ENCODE assay signal across 13 cellular contexts in genomic region chr12:124464062-124464461, GRCh38.
DNase-seq lines count a peak whose midpoint lies in the region; ATAC-seq and TF ChIP-seq lines count a peak whose summit lies in the region.
"Had no signal": no experiment of that assay in that cellular context is flagged by ENCODE, and none has a peak within 500 bp of the region (broad histone marks: within the 10 kb centered on the region; RNA-seq: fewer than 3 reads in every experiment).

No MANE protein-coding gene starts in this region.

- H3K27ac ChIP-seq in HUES64 (ENCODE audit: low read depth, low read length) (peak overlapping the region; percentile 41; the same call in 1 of the 2 replicates), Karpas-422 (ENCODE audit: low read length) (no peak overlapping the region), coronary artery (no peak overlapping the region)
- H3K27ac ChIP-seq: 22Rv1, prostate gland had no signal

- 80% methylated on average over 4 of the region's 4 CpGs for WGBS in HUES64

- CTCF ChIA-PET in WTC11 (lab: Charles Lee), result interaction anchor here (0.6 kb wide), 1 partner anchor 65 kb away, joined by 4 read pairs; no protein-coding TSS in a partner anchor

- H3K27me3 ChIP-seq in HUES64 (ENCODE audit: insufficient read depth, low read length) (no peaks in the 10 kb centered on the region), Karpas-422 (ENCODE audit: low read length) (no peaks in the 10 kb centered on the region)
- H3K27me3 ChIP-seq: gastroesophageal sphincter had no signal

- no peaks in the 10 kb centered on the region; the same call in 1 of the 2 replicates for H3K9me3 ChIP-seq in HUES64 (ENCODE audit: insufficient read depth, low read depth, low read length)
- H3K9me3 ChIP-seq in Karpas-422 (ENCODE audit: low read length), result no peaks in the 10 kb centered on the region; the same call in 1 of the 2 replicates
- H3K9me3 ChIP-seq: prostate gland had no signal

- H3K4me3 ChIP-seq in HUES64 (ENCODE audit: low read length) (no peak overlapping the region), Karpas-422 (ENCODE audit: low read length) (no peak overlapping the region), coronary artery (no peak overlapping the region)
- H3K4me3 ChIP-seq: gastroesophageal sphincter, prostate gland had no signal

- peaks cover 11% of the 10 kb centered on the region for H3K9me3 Mint-ChIP-seq in WTC11
- H3K9me3 Mint-ChIP-seq in memory B cell, result peaks cover 3% of the 10 kb centered on the region

- H3K4me1 Mint-ChIP-seq in WTC11 (peaks cover 18% of the 10 kb centered on the region), memory B cell (peaks cover 45% of the 10 kb centered on the region)

- POLR2A ChIA-PET in WTC11 (lab: Charles Lee), result no interaction called here

- no peak overlapping the region for H2AFZ ChIP-seq in Karpas-422 (ENCODE audit: low read length)

- peak; percentile 38 for DNase-seq in DMS 273 (lab: John Stamatoyannopoulos, UW; ENCODE audit: unreplicated experiment)
- DNase-seq in DMS 273 treated with DMSO at 0.1 percent for 48 hours (lab: John Stamatoyannopoulos, UW), result no peak
- no peak for DNase-seq in WTC11 (ENCODE audit: low spot score)
- no peak for DNase-seq in memory B cell (ENCODE audit: low spot score in 2 of 2)
- DNase-seq in Karpas-422, result no peak
- DNase-seq in coronary artery (ENCODE audit: low spot score), result no peak
- DNase-seq: activated CD8-positive, alpha-beta T cell treated with anti-CD3 and anti-CD28 coated beads, Interleukin-2, amount 10 ng/mL, durations not matched to agents 7 days and 5 days; EL had no signal

- TF ChIP-seq CTCF in WTC11 (IDR thresholded peaks at IDR 0.05) (no peak), coronary artery (IDR thresholded peaks at IDR 0.05) (no peak)

- H3K79me2 ChIP-seq in Karpas-422 (ENCODE audit: low read length), result peaks cover 60% of the 10 kb centered on the region

- H3K4me2 ChIP-seq in Karpas-422 (ENCODE audit: low read depth, low read length, poor library complexity, severe bottlenecking), result no peak overlapping the region

- peaks cover 7% of the 10 kb centered on the region; the same call in 1 of the 2 replicates for H3K4me1 ChIP-seq in HUES64 (ENCODE audit: insufficient read depth, low read length)
- H3K4me1 ChIP-seq in Karpas-422 (ENCODE audit: low read length), result peaks cover 17% of the 10 kb centered on the region
- H3K4me1 ChIP-seq: prostate gland had no signal

- H3K27ac Mint-ChIP-seq in WTC11 (peak overlapping the region; percentile 64), memory B cell (peak overlapping the region; percentile 54)
- H3K27ac Mint-ChIP-seq: activated CD8-positive, alpha-beta T cell treated with anti-CD3 and anti-CD28 coated beads, Interleukin-2, amount 10 ng/mL, durations not matched to agents 7 days and 5 days had no signal

- peaks cover 66% of the 10 kb centered on the region for H3K36me3 ChIP-seq in HUES64 (ENCODE audit: insufficient read depth, low read length)
- H3K36me3 ChIP-seq in Karpas-422 (ENCODE audit: insufficient read depth, low read length), result peaks cover 22% of the 10 kb centered on the region

- H3K27me3 Mint-ChIP-seq in WTC11 (ENCODE audit: low read depth), result no peaks in the 10 kb centered on the region
- H3K27me3 Mint-ChIP-seq in memory B cell, result no peaks in the 10 kb centered on the region

- H3K4me3 Mint-ChIP-seq in WTC11 (no peak overlapping the region), memory B cell (no peak overlapping the region)
- H3K4me3 Mint-ChIP-seq: activated CD8-positive, alpha-beta T cell treated with anti-CD3 and anti-CD28 coated beads, Interleukin-2, amount 10 ng/mL, durations not matched to agents 7 days and 5 days had no signal

- H3K36me3 Mint-ChIP-seq in WTC11 (peaks cover 44% of the 10 kb centered on the region), memory B cell (peaks cover 28% of the 10 kb centered on the region)

- no peaks in the 10 kb centered on the region for H3K9me2 ChIP-seq in Karpas-422 (replicated peaks; ENCODE audit: insufficient read depth, low read length)

- ATAC-seq in WTC11 (no peak), memory B cell (ENCODE audit: low read depth) (no peak), HG02642 (IDR thresholded peaks at IDR 0.05; ENCODE audit: poor library complexity, unreplicated experiment) (no peak)
- ATAC-seq: activated CD8-positive, alpha-beta T cell treated with anti-CD3 and anti-CD28 coated beads, Interleukin-2, amount 10 ng/mL, durations not matched to agents 7 days and 5 days; gastroesophageal sphincter had no signal

- H3K9ac ChIP-seq in HUES64 (ENCODE audit: low read depth, low read length) (no peak overlapping the region), Karpas-422 (ENCODE audit: low read length) (no peak overlapping the region)

- peaks cover 4% of the 10 kb centered on the region; the same call in 1 of the 2 replicates for H4K20me1 ChIP-seq in Karpas-422 (ENCODE audit: insufficient read depth, low read depth, low read length)

TF ChIP-seq in WTC11, 78 proteins besides CTCF, POLR2A, EP300 and RAD21:
- TF ChIP-seq E2F1 (CRISPR knock-in tag; IDR thresholded peaks at IDR 0.05), result no peak
- TF ChIP-seq HMGXB4 (CRISPR knock-in tag; IDR thresholded peaks at IDR 0.05), result no peak
- TF ChIP-seq STAT6 (CRISPR knock-in tag; conservative IDR thresholded peaks at IDR 0.05; ENCODE audit: low read depth), result no peak
- no peak for TF ChIP-seq FOXK1 (CRISPR knock-in tag; IDR thresholded peaks at IDR 0.05)
- TF ChIP-seq SOX15 (CRISPR knock-in tag; IDR thresholded peaks at IDR 0.05), result no peak
- no peak for TF ChIP-seq E2F4 (CRISPR knock-in tag; IDR thresholded peaks at IDR 0.05; ENCODE audit: borderline replicate concordance, low read depth)
- TF ChIP-seq ZNF232 (CRISPR knock-in tag; IDR thresholded peaks at IDR 0.05), result no peak
- no peak for TF ChIP-seq RORB (CRISPR knock-in tag; IDR thresholded peaks at IDR 0.05)
- no peak for TF ChIP-seq ATF3 (CRISPR knock-in tag; conservative IDR thresholded peaks at IDR 0.05)
- no peak for TF ChIP-seq ZNF121 (CRISPR knock-in tag; IDR thresholded peaks at IDR 0.05)
- TF ChIP-seq ATF1 (CRISPR knock-in tag; IDR thresholded peaks at IDR 0.05), result no peak
- TF ChIP-seq CREM (CRISPR knock-in tag; IDR thresholded peaks at IDR 0.05), result no peak
- no peak for TF ChIP-seq IRF2 (CRISPR knock-in tag; IDR thresholded peaks at IDR 0.05; ENCODE audit: borderline replicate concordance, low read depth)
TF ChIP-seq in WTC11: peak in this region for 0.
